Comparison of ENCODE assay signal across 10 cellular contexts in genomic region chr10:102240467-102241036, GRCh38. TPM values are rescaled to one million over a fixed set of nuclear protein-coding genes. Genes with fewer than 3 reads are reported as not detected.
DNase-seq lines count a peak whose midpoint lies in the region; TF ChIP-seq lines count a peak whose summit lies in the region.
"Had no signal": no experiment of that assay in that cellular context is flagged by ENCODE, and none has a peak within 500 bp of the region (broad histone marks: within the 10 kb centered on the region; RNA-seq: fewer than 3 reads in every experiment).

No MANE protein-coding gene starts in this region.

- peaks cover 56% of the 10 kb centered on the region for H3K27me3 Mint-ChIP-seq in activated T-cell treated with anti-CD3 and anti-CD28 coated beads, Interleukin-2, amount 50 U/mL, for 24 hours

- H3K27ac ChIP-seq in duodenal mucosa (ENCODE audit: low read depth, low read length) (no peak overlapping the region), mesodermal cell (ENCODE audit: low read depth, low read length, severe bottlenecking) (no peak overlapping the region), tibial nerve (peak overlapping the region in 1 of 4 donors; percentile 25)

- TF ChIP-seq POLR2A in tibial nerve (IDR thresholded peaks at IDR 0.05) = no peak

- peak overlapping the region; percentile 63 for H3K4me3 Mint-ChIP-seq in activated T-cell treated with anti-CD3 and anti-CD28 coated beads, Interleukin-2, amount 50 U/mL, for 24 hours

- no peak overlapping the region for H3K9ac ChIP-seq in duodenal mucosa (ENCODE audit: low read depth in 1 of 2, low read length in 2 of 2)

- H3K9me3 ChIP-seq in duodenal mucosa (ENCODE audit: control insufficient read depth in 1 of 2, low read length in 2 of 2) (no peaks in the 10 kb centered on the region), mesodermal cell (ENCODE audit: control insufficient read depth, low read length) (no peaks in the 10 kb centered on the region), tibial nerve (no peaks in the 10 kb centered on the region)

- H3K36me3 Mint-ChIP-seq in activated T-cell treated with anti-CD3 and anti-CD28 coated beads, Interleukin-2, amount 50 U/mL, for 24 hours (ENCODE audit: low read depth) = peaks cover 2% of the 10 kb centered on the region

- H3K27ac Mint-ChIP-seq in activated T-cell treated with anti-CD3 and anti-CD28 coated beads, Interleukin-2, amount 50 U/mL, for 24 hours = no peak overlapping the region

- H3K36me3 ChIP-seq in duodenal mucosa (ENCODE audit: control insufficient read depth in 1 of 2, insufficient read depth in 2 of 2, low read length in 2 of 2) (no peaks in the 10 kb centered on the region), mesodermal cell (ENCODE audit: control insufficient read depth, insufficient read depth, low read length) (no peaks in the 10 kb centered on the region), tibial nerve (no peaks in the 10 kb centered on the region)

- peaks cover 24% of the 10 kb centered on the region for H3K4me1 Mint-ChIP-seq in activated T-cell treated with anti-CD3 and anti-CD28 coated beads, Interleukin-2, amount 50 U/mL, for 24 hours (ENCODE audit: low read depth)

- DNase-seq in activated T-cell treated with anti-CD3 and anti-CD28 coated beads, Interleukin-2, amount 50 U/mL, for 24 hours = no peak
- DNase-seq in activated T-cell treated with anti-CD3 and anti-CD28 coated beads, Interleukin-2, amount 50 U/mL, for 48 hours = no peak
- DNase-seq in tibial nerve (ENCODE audit: low spot score in 2 of 2) (no peak), DMS114 treated with DMSO at 0.1 percent for 48 hours (lab: John Stamatoyannopoulos, UW; ENCODE audit: unreplicated experiment) (no peak), UCSD-AML1 (lab: John Stamatoyannopoulos, UW; ENCODE audit: unreplicated experiment) (no peak)
- no peak for DNase-seq in activated CD4-positive, alpha-beta T cell treated with anti-CD3 and anti-CD28 coated beads for 48 hours
- DNase-seq: activated CD4-positive, CD25-positive, alpha-beta regulatory T cell; NCI-H1436 treated with DMSO at 0.1 percent for 48 hours had no signal

- H3K27me3 ChIP-seq in duodenal mucosa (ENCODE audit: control insufficient read depth in 1 of 2, insufficient read depth in 2 of 2, low read length in 2 of 2) (peaks cover 33 to 37% of the 10 kb centered on the region in 2 donors), tibial nerve (peaks cover 0 to 28% of the 10 kb centered on the region in 2 donors)

- H3K4me1 ChIP-seq in duodenal mucosa (ENCODE audit: control insufficient read depth in 1 of 2, insufficient read depth in 2 of 2, low read length in 2 of 2) (peaks cover 13 to 25% of the 10 kb centered on the region in 2 donors), mesodermal cell (ENCODE audit: control insufficient read depth, insufficient read depth, low read length, poor library complexity, severe bottlenecking) (peaks cover 5% of the 10 kb centered on the region), tibial nerve (peaks cover 0 to 37% (median 16%) of the 10 kb centered on the region in 4 donors)

- 25 to 27% methylated on average over 32 to 40 of the region's 40 CpGs for WGBS in mesodermal cell (ENCODE audit: insufficient coverage in 2 of 2), 2 experiments
- 30 to 34% methylated on average over 23 to 34 of the region's 40 CpGs for whole genome bisulfite sequencing in tibial nerve, 2 donors

- no peak for TF ChIP-seq CTCF in tibial nerve (IDR thresholded peaks at IDR 0.05)

- TF ChIP-seq EP300 in tibial nerve (IDR thresholded peaks at IDR 0.05) = no peak

- H3K4me3 ChIP-seq in duodenal mucosa (ENCODE audit: low read depth in 1 of 2, low read length in 2 of 2) (peak overlapping the region; percentile 63 to 79), mesodermal cell (ENCODE audit: extremely low read depth, insufficient read depth, low read length, poor library complexity, severe bottlenecking) (peak overlapping the region; percentile 52), tibial nerve (peak overlapping the region; percentile 43 to 72 (median 56))

- H3K9me3 Mint-ChIP-seq in activated T-cell treated with anti-CD3 and anti-CD28 coated beads, Interleukin-2, amount 50 U/mL, for 24 hours = no peaks in the 10 kb centered on the region

RNA-seq across cellular contexts. Expression of gene PITX3, which starts 0.8 kb away (rescaled TPM):
- polyA plus RNA-seq in mesodermal cell (2013, experiment 1 of 2) = 4.1 TPM
- 4.1 TPM for polyA plus RNA-seq in mesodermal cell (2013, experiment 2 of 2)
- total RNA-seq in tibial nerve = not detected

RNA-seq across cellular contexts. Expression of gene GBF1, which starts 4.8 kb away (rescaled TPM):
- 48.0 TPM for polyA plus RNA-seq in mesodermal cell (2013, experiment 1 of 2)
- 45.4 TPM for polyA plus RNA-seq in mesodermal cell (2013, experiment 2 of 2)
- 10 to 100 TPM; 31.0 to 38.0 (median 36.1) TPM for total RNA-seq in tibial nerve

RNA-seq across cellular contexts. Expression of gene ELOVL3, which starts 14.5 kb away (rescaled TPM):
- polyA plus RNA-seq in mesodermal cell (2013, experiment 1 of 2) = 0.70 TPM
- polyA plus RNA-seq in mesodermal cell (2013, experiment 2 of 2) = 0.30 TPM
- total RNA-seq in tibial nerve = not detected
